ENCODE assay signal across 15 cellular contexts in the genomic region with DNA sequence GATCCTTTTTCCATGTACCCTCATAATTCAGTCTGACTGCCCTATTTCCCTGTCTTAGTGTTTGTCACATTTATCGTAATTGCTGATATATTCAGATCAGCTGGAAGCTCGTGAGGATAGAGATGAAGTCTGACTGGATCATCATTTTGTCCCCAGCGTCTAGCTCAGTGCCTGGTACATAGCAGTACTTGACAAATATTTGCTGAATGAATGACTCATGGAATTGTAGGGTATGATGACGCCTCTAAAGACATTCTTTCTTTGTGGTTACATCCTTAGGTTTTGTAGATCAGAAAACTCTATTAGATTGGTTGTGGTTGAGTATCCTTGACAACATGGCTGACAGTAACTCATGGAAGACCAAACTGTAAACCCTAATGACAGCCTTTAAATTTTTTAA.
DNase-seq lines count a peak whose midpoint lies in the region; ATAC-seq, FAIRE-seq and TF ChIP-seq lines count a peak whose summit lies in the region.
"Had no signal": no experiment of that assay in that cellular context is flagged by ENCODE, and none has a peak within 500 bp of the region (broad histone marks: within the 10 kb centered on the region; RNA-seq: fewer than 3 reads in every experiment).

No MANE protein-coding gene starts in this region.

- intact Hi-C loops in kidney (cut with DNase I): no loop called here

- DNase-seq in ACHN (peak; percentile 34), H4 (ENCODE audit: low spot score) (peak; percentile 12), astrocyte of the cerebellum (ENCODE audit: low read depth) (peak; percentile 42), glomerular visceral epithelial cell (ENCODE audit: extremely low spot score) (peak; percentile 69), kidney (no peak), right atrium auricular region (ENCODE audit: low spot score) (no peak), NCI-H446 (lab: John Stamatoyannopoulos, UW) (no peak)
- DNase-seq: activated CD4-positive, CD25-positive, alpha-beta regulatory T cell treated with anti-CD3 and anti-CD28 coated beads, Interleukin-2, amount 50 U/mL, for 72 hours; naive B cell; stimulated activated CD4-positive, alpha-beta T cell treated with anti-CD3 and anti-CD28 coated beads, Interleukin-4, amount 100 ng/mL, for 1 hour had no signal

- no peak overlapping the region for H3K9ac ChIP-seq in kidney (ENCODE audit: low read length in 2 of 2)
- H3K9ac ChIP-seq: BLaER1 had no signal

- no peaks in the 10 kb centered on the region for H3K9me3 ChIP-seq in kidney (ENCODE audit: control insufficient read depth in 1 of 2, low read length in 2 of 2)
- H3K9me3 ChIP-seq in right atrium auricular region: no peaks in the 10 kb centered on the region
- H3K9me3 ChIP-seq: BLaER1 had no signal

- TF ChIP-seq CTCF in astrocyte of the cerebellum (IDR thresholded peaks at IDR 0.05; ENCODE audit: low read depth, low read length, missing control alignments) (no peak), kidney (IDR thresholded peaks at IDR 0.05; ENCODE audit: borderline replicate concordance, extremely low read depth, insufficient read depth) (no peak), right atrium auricular region (IDR thresholded peaks at IDR 0.05) (no peak)

- H3K36me3 ChIP-seq in kidney (ENCODE audit: control insufficient read depth in 1 of 2, insufficient read depth in 2 of 2, low read length in 2 of 2) (no peaks in the 10 kb centered on the region), right atrium auricular region (no peaks in the 10 kb centered on the region)

- H3K27ac ChIP-seq in kidney (ENCODE audit: low read depth in 2 of 2, low read length in 2 of 2) (no peak overlapping the region), right atrium auricular region (no peak overlapping the region)
- H3K27ac ChIP-seq: BLaER1, HL-60 had no signal

- in situ Hi-C loops in ACHN (cut with HindIII; ENCODE audit: low pct_ligation_motif_present, low pct_unique_long_range_greater_than_20kb, low sequenced_read_pairs) (no loop called here), astrocyte of the cerebellum (cut with HindIII; ENCODE audit: low sequenced_read_pairs) (no loop called here)

- no peaks in the 10 kb centered on the region for H3K27me3 ChIP-seq in right atrium auricular region
- H3K27me3 ChIP-seq: BLaER1 had no signal

- FAIRE-seq in kidney (lab: Jason Lieb, UNC): no peak
- FAIRE-seq: H54 had no signal

- H3K4me1 ChIP-seq in kidney (ENCODE audit: control insufficient read depth in 1 of 2, insufficient read depth in 1 of 2, low read depth in 1 of 2, low read length in 2 of 2) (no peaks in the 10 kb centered on the region), right atrium auricular region (no peaks in the 10 kb centered on the region)
- H3K4me1 ChIP-seq: BLaER1 had no signal

- H3K4me3 ChIP-seq in astrocyte of the cerebellum (ENCODE audit: low read depth, low read length) (no peak overlapping the region), kidney (ENCODE audit: low read length in 2 of 2) (no peak overlapping the region), right atrium auricular region (no peak overlapping the region)
- H3K4me3 ChIP-seq: BLaER1 had no signal

- ATAC-seq in HG03159 (IDR thresholded peaks at IDR 0.05; ENCODE audit: unreplicated experiment): no peak
- ATAC-seq: left lobe of liver had no signal

Comparison
In these comparisons a context has a peak if more than half of its experiments do, and no peak if none do; other contexts are left out.
1. DNase-seq: peak in ACHN (single experiment), H4 (single experiment), astrocyte of the cerebellum (single experiment) and glomerular visceral epithelial cell (single experiment); none in kidney (single experiment), right atrium auricular region (single experiment) and NCI-H446 (0 of 2).